Comparison of ENCODE assay signal across 12 cellular contexts in the genomic region with DNA sequence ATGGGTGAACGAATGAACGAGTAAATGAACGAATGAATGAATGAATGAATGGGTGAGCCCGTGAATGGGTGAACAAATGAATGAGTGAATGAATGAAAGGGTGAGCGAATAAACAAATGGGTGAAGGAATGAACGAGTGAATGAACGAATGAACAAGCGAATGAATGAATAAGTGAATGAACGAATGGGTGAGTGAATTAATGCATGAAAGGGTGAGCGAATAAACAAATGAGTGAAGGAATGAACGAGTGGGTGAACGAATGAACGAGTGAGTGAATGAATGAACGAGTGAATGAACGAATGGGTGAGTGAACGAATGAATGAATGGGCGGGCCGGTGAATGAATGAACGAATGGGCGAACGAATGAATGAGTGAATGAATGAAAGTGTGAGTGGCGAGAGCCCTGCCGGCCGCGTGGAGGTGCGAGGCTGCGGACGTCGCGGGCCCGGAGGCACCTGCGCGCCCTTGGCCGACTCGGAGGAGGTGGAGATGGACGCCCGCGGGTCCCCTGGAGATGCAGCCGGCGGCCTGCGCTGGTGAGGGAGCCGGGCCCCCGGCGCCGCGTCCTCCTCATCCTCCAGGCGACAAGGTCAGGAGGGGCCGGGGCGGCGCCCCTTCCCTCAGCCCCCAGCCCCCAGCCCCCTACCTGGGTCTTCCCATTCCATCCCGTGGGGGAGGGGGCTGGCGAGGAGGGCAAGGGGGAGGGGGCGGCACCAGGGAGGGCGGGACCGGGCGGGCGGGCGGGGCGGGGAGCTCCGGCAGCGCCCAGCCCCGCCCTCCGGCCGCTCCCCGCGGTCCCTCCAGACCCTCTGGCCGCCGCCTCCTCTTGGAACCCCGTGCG. TPM values are rescaled to one million over a fixed set of nuclear protein-coding genes. Genes with fewer than 3 reads are reported as not detected.
A peak's percentile ranks its signal among the peaks of the same experiment; 100 is the strongest.
DNase-seq lines count a peak whose midpoint lies in the region; ATAC-seq and TF ChIP-seq lines count a peak whose summit lies in the region.
"Had no signal": no experiment of that assay in that cellular context is flagged by ENCODE, and none has a peak within 500 bp of the region (broad histone marks: within the 10 kb centered on the region; RNA-seq: fewer than 3 reads in every experiment).

No MANE protein-coding gene starts in this region.

- peaks cover 82% of the 10 kb centered on the region for H3K27me3 Mint-ChIP-seq in stimulated activated naive CD8-positive, alpha-beta T cell treated with anti-CD3 and anti-CD28 coated beads, Interleukin-15, amount 100 ng/mL, for 72 hours
- peaks cover 40 to 59% of the 10 kb centered on the region in 2 donors for H3K27me3 Mint-ChIP-seq in T-cell

- DNase-seq in stimulated activated naive CD8-positive, alpha-beta T cell treated with anti-CD3 and anti-CD28 coated beads, Interleukin-15, amount 100 ng/mL, for 72 hours = peak; percentile 31 to 34
- no peak for DNase-seq in stimulated activated naive CD8-positive, alpha-beta T cell treated with anti-CD3 and anti-CD28 coated beads, Interleukin-15, Interleukin-2, amounts not matched to agents 100 U/mL and 50 U/mL, for 24 hours
- no peak for DNase-seq in Panc1 (ENCODE audit: low read depth, low spot score)
- DNase-seq in T-cell = no peak
- no peak for DNase-seq in NCI-H2107 (lab: John Stamatoyannopoulos, UW)
- DNase-seq in kidney tubule cell (ENCODE audit: low spot score) = no peak
- no peak for DNase-seq in psoas muscle
- DNase-seq: activated CD4-positive, alpha-beta T cell treated with anti-CD3 and anti-CD28 coated beads for 1 hour; small intestine had no signal

- POLR2A ChIA-PET in Panc1 (lab: Charles Lee) = no interaction called here
- POLR2A ChIA-PET in T-cell (lab: Charles Lee) = no interaction called here

- H3K27me3 ChIP-seq in Panc1 (ENCODE audit: control insufficient read depth, insufficient read depth, low read length) (peaks cover 3% of the 10 kb centered on the region; the same call in 1 of the 2 replicates), psoas muscle (ENCODE audit: insufficient read depth in 3 of 3, low read length in 2 of 3) (peaks cover 0 to 64% (median 22%) of the 10 kb centered on the region in 3 donors)

- H3K27ac Mint-ChIP-seq in stimulated activated naive CD8-positive, alpha-beta T cell treated with anti-CD3 and anti-CD28 coated beads, Interleukin-15, amount 100 ng/mL, for 72 hours = no peak overlapping the region
- peak overlapping the region in 1 of 2 donors; percentile 27 for H3K27ac Mint-ChIP-seq in T-cell
- H3K27ac Mint-ChIP-seq: stimulated activated naive CD8-positive, alpha-beta T cell treated with anti-CD3 and anti-CD28 coated beads, Interleukin-15, Interleukin-2, amounts not matched to agents 100 ng/mL and 50 ng/mL, for 24 hours had no signal

- H3K36me3 Mint-ChIP-seq in T-cell = no peaks in the 10 kb centered on the region

- H3K36me3 ChIP-seq in Panc1 (ENCODE audit: control insufficient read depth, insufficient read depth, low read length) (no peaks in the 10 kb centered on the region), psoas muscle (ENCODE audit: insufficient read depth in 1 of 2, low read depth in 1 of 2) (no peaks in the 10 kb centered on the region)

- WGBS in psoas muscle, 3 donors = 16 to 29% (median 29%) methylated on average over 33 to 70 of the region's 70 CpGs

- H3K4me1 ChIP-seq in Panc1 (ENCODE audit: control insufficient read depth, insufficient read depth, low read length) (peaks cover 3% of the 10 kb centered on the region; the same call in 1 of the 2 replicates), psoas muscle (no peaks in the 10 kb centered on the region)

- ATAC-seq in stimulated activated naive CD8-positive, alpha-beta T cell treated with anti-CD3 and anti-CD28 coated beads, Interleukin-15, amount 100 ng/mL, for 72 hours = peak; percentile 45
- ATAC-seq in stimulated activated naive CD8-positive, alpha-beta T cell treated with anti-CD3 and anti-CD28 coated beads, Interleukin-15, Interleukin-2, amounts not matched to agents 100 U/mL and 50 U/mL, for 24 hours = no peak
- ATAC-seq in Panc1 (peak; percentile 84), T-cell (replicated peaks in 1 of 4) (no peak), psoas muscle (no peak)

- H3K9me3 ChIP-seq in Panc1 (ENCODE audit: control insufficient read depth, insufficient read depth, low read depth, low read length) (no peaks in the 10 kb centered on the region), psoas muscle (no peaks in the 10 kb centered on the region)

- no TSS peak for BruUV-seq in Panc1 (replicated peaks; lab: Mats Ljungman, UMichigan)

- H3K27ac ChIP-seq in Panc1 (ENCODE audit: low read length) (no peak overlapping the region), psoas muscle (no peak overlapping the region)

- in situ Hi-C loops in Panc1 (cut with HindIII; ENCODE audit: low pct_unique_long_range_greater_than_20kb, low sequenced_read_pairs) = no loop called here

- CTCF ChIA-PET in Panc1 (lab: Charles Lee) (interaction anchor here (1.3 kb wide), 1 partner anchor 58 kb away, joined by 5 read pairs; no protein-coding TSS in a partner anchor), T-cell (lab: Charles Lee) (no interaction called here)

- TF ChIP-seq CTCF in Panc1 (IDR thresholded peaks at IDR 0.05) (no peak), psoas muscle (IDR thresholded peaks at IDR 0.05) (no peak)

- peaks cover 12% of the 10 kb centered on the region in 2 donors for H3K9me3 Mint-ChIP-seq in stimulated activated naive CD8-positive, alpha-beta T cell treated with anti-CD3 and anti-CD28 coated beads, Interleukin-15, amount 100 ng/mL, for 72 hours
- H3K9me3 Mint-ChIP-seq in T-cell = no peaks in the 10 kb centered on the region

- no peak overlapping the region for H3K4me3 Mint-ChIP-seq in stimulated activated naive CD8-positive, alpha-beta T cell treated with anti-CD3 and anti-CD28 coated beads, Interleukin-15, amount 100 ng/mL, for 72 hours
- peak overlapping the region in 1 of 3 donors; percentile 16 for H3K4me3 Mint-ChIP-seq in T-cell
- H3K4me3 Mint-ChIP-seq: stimulated activated naive CD8-positive, alpha-beta T cell treated with anti-CD3 and anti-CD28 coated beads, Interleukin-15, Interleukin-2, amounts not matched to agents 100 ng/mL and 50 ng/mL, for 24 hours had no signal

- intact Hi-C loops in Panc1 (cut with micrococcal nuclease; ENCODE audit: unreplicated experiment) (no loop called here), psoas muscle (cut with DNase I) (no loop called here)

- H3K4me3 ChIP-seq in Panc1 (ENCODE audit: low read depth in 2 of 2, low read length in 2 of 2) = peak overlapping the region; percentile 9 to 24; a peak in 3 of 4 replicates
- H3K4me3 ChIP-seq in iPS-11a (ENCODE audit: low read depth, low read length) = peak overlapping the region; percentile 41
- H3K4me3 ChIP-seq in psoas muscle = no peak overlapping the region

- peaks cover 12% of the 10 kb centered on the region for H3K4me1 Mint-ChIP-seq in stimulated activated naive CD8-positive, alpha-beta T cell treated with anti-CD3 and anti-CD28 coated beads, Interleukin-15, amount 100 ng/mL, for 72 hours
- H3K4me1 Mint-ChIP-seq in T-cell = peaks cover 6 to 13% (median 10%) of the 10 kb centered on the region in 3 donors

RNA-seq across cellular contexts. Expression of a gene that starts 15.4 kb away (rescaled TPM):
- 0.26 TPM for total RNA-seq in Panc1 (2021; ENCODE audit: unreplicated experiment)
- 0.39 TPM for polyA plus RNA-seq in Panc1 (2012; ENCODE audit: insufficient read length)
- 1 to 10 TPM in 3 of 5 donors, under 1 TPM in 2; 0.79 to 2.2 (median 1.3) TPM for total RNA-seq in T-cell
- 1 to 10 TPM in 2 of 4 donors, under 1 TPM in 2; 0.36 to 2.7 (median 0.84) TPM for total RNA-seq in psoas muscle
- under 1 TPM; 0.34 to 0.74 (median 0.41) TPM for polyA plus RNA-seq in psoas muscle

RNA-seq across cellular contexts. Expression of a gene that starts 15.5 kb away (rescaled TPM):
- total RNA-seq in Panc1 (2021; ENCODE audit: unreplicated experiment) = 19.8 TPM
- polyA plus RNA-seq in Panc1 (2012; ENCODE audit: insufficient read length) = 29.2 TPM
- total RNA-seq in T-cell = 10 to 100 TPM; 19.9 to 35.7 (median 30.0) TPM
- total RNA-seq in psoas muscle = 10 to 100 TPM in 3 of 4 donors, 1 to 10 TPM in 1; 8.4 to 13.1 (median 11.4) TPM
- 10 to 100 TPM; 15.0 to 23.5 (median 22.9) TPM for polyA plus RNA-seq in psoas muscle

RNA-seq across cellular contexts. Expression of a gene that starts 31.5 kb away (rescaled TPM):
- total RNA-seq in Panc1 (2021; ENCODE audit: unreplicated experiment) = 3.0 TPM
- 5.4 TPM for polyA plus RNA-seq in Panc1 (2012; ENCODE audit: insufficient read length)
- under 1 TPM in 3 of 5 donors, not detected in 2; 0.38 to 0.92 (median 0.79) TPM for total RNA-seq in T-cell
- under 1 TPM; 0.48 to 0.64 (median 0.58) TPM for total RNA-seq in psoas muscle
- polyA plus RNA-seq in psoas muscle = under 1 TPM; 0.19 to 0.77 (median 0.27) TPM

RNA-seq across cellular contexts. Expression of a gene that starts 44.4 kb away (rescaled TPM):
- total RNA-seq in Panc1 (2021; ENCODE audit: unreplicated experiment) (not detected), T-cell (under 1 TPM in 1 of 5 donors, not detected in 4; 0.16 TPM), psoas muscle (not detected)
- polyA plus RNA-seq in Panc1 (2012; ENCODE audit: insufficient read length) = not detected
- under 1 TPM in 2 of 3 donors, not detected in 1; 0.04 to 0.22 TPM for polyA plus RNA-seq in psoas muscle
- total RNA-seq: HT1080 had no signal

RNA-seq across cellular contexts. Expression of a gene that starts 49.0 kb away (rescaled TPM):
- total RNA-seq in Panc1 (2021; ENCODE audit: unreplicated experiment) (15.9 TPM), T-cell (10 to 100 TPM; 28.4 to 37.4 (median 35.2) TPM), psoas muscle (10 to 100 TPM; 11.7 to 21.6 (median 14.5) TPM)
- 22.8 TPM for polyA plus RNA-seq in Panc1 (2012; ENCODE audit: insufficient read length)
- polyA plus RNA-seq in psoas muscle = 10 to 100 TPM; 17.7 to 39.9 (median 27.4) TPM

Comparison
In these comparisons a context has a peak if more than half of its experiments do, and no peak if none do; other contexts are left out.
1. ATAC-seq: peak in stimulated activated naive CD8-positive, alpha-beta T cell treated with anti-CD3 and anti-CD28 coated beads, Interleukin-15, amount 100 ng/mL, for 72 hours (single experiment) and Panc1 (single experiment); none in stimulated activated naive CD8-positive, alpha-beta T cell treated with anti-CD3 and anti-CD28 coated beads, Interleukin-15, Interleukin-2, amounts not matched to agents 100 U/mL and 50 U/mL, for 24 hours (single experiment), T-cell (0 of 4) and psoas muscle (0 of 4).
2. DNase-seq: peak in stimulated activated naive CD8-positive, alpha-beta T cell treated with anti-CD3 and anti-CD28 coated beads, Interleukin-15, amount 100 ng/mL, for 72 hours (2 of 2); none in stimulated activated naive CD8-positive, alpha-beta T cell treated with anti-CD3 and anti-CD28 coated beads, Interleukin-15, Interleukin-2, amounts not matched to agents 100 U/mL and 50 U/mL, for 24 hours (single experiment), Panc1 (single experiment), T-cell (0 of 34), NCI-H2107 (single experiment), kidney tubule cell (single experiment) and psoas muscle (0 of 2).